Comparison of ENCODE assay signal across 6 cellular contexts in genomic region chr13:67351114-67351513, GRCh38.
"Had no signal": no experiment of that assay in that cellular context is flagged by ENCODE, and none has a peak within 500 bp of the region (broad histone marks: within the 10 kb centered on the region; RNA-seq: fewer than 3 reads in every experiment).

No MANE protein-coding gene starts in this region.

- H3K9ac ChIP-seq: KMS-11 had no signal

- FAIRE-seq: HepG2, HTR-8/SVneo had no signal

- ATAC-seq: HepG2 had no signal

- DNase-seq: KBM-7, KG1 had no signal

- H3K4me2 ChIP-seq: KMS-11 had no signal

- H3K27ac ChIP-seq: HL-60, KMS-11 had no signal
